Comparison of ENCODE assay signal across 1 cellular context in the genomic region with DNA sequence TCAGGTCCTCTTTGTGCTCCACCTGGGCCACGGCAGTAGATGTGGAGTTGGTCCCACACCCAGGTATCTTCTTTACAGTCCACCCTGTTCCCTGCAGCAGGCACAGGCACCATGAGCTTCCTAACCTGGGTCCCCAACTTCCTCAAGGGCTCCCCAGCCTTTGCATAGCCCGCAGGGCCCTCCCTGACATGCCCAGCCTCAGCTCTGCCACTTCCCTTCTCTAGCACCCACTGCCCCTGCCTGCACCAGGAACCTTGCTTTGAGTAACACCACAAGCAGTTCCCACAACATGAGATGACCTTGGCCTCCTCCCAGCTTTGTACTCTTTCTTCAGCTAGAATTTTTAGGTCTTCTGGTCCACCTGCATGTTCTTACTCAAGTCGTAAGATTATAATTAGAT.
TF ChIP-seq lines count a peak whose summit lies in the region.

No MANE protein-coding gene starts in this region.

TF ChIP-seq in HepG2, 621 proteins besides CTCF, POLR2A, EP300 and RAD21 (continued from another document):
- TF ChIP-seq, protein P1, sequence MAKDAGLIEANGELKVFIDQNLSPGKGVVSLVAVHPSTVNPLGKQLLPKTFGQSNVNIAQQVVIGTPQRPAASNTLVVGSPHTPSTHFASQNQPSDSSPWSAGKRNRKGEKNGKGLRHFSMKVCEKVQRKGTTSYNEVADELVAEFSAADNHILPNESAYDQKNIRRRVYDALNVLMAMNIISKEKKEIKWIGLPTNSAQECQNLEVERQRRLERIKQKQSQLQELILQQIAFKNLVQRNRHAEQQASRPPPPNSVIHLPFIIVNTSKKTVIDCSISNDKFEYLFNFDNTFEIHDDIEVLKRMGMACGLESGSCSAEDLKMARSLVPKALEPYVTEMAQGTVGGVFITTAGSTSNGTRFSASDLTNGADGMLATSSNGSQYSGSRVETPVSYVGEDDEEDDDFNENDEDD (CRISPR knock-in tag; IDR thresholded peaks at IDR 0.05; ENCODE audit: borderline replicate concordance), result no peak
- TF ChIP-seq SP5 (CRISPR knock-in tag; IDR thresholded peaks at IDR 0.05; ENCODE audit: borderline replicate concordance, low read depth) (no peak), ATF7-NPFF (CRISPR knock-in tag; IDR thresholded peaks at IDR 0.05; ENCODE audit: low read depth) (no peak), ZNF33A (CRISPR knock-in tag; IDR thresholded peaks at IDR 0.05; ENCODE audit: borderline replicate concordance) (no peak), THAP8 (CRISPR knock-in tag; IDR thresholded peaks at IDR 0.05; ENCODE audit: borderline replicate concordance) (no peak), MAFF (IDR thresholded peaks at IDR 0.05; ENCODE audit: low read depth, low read length) (no peak)
- TF ChIP-seq, protein P2, sequence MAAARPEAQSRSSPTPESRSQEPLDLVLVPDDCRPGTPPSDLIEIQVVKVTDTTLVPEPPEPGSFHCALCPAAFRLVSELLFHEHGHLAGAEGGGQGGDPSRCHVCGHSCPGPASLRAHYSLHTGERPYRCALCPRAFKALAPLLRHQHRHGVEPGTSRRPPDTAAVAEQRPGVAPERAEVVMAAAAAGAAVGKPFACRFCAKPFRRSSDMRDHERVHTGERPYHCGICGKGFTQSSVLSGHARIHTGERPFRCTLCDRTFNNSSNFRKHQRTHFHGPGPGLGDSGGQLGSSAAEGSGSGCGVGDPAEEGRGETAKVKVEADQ (CRISPR knock-in tag; IDR thresholded peaks at IDR 0.05; ENCODE audit: borderline replicate concordance), result no peak
- TF ChIP-seq, protein P3, sequence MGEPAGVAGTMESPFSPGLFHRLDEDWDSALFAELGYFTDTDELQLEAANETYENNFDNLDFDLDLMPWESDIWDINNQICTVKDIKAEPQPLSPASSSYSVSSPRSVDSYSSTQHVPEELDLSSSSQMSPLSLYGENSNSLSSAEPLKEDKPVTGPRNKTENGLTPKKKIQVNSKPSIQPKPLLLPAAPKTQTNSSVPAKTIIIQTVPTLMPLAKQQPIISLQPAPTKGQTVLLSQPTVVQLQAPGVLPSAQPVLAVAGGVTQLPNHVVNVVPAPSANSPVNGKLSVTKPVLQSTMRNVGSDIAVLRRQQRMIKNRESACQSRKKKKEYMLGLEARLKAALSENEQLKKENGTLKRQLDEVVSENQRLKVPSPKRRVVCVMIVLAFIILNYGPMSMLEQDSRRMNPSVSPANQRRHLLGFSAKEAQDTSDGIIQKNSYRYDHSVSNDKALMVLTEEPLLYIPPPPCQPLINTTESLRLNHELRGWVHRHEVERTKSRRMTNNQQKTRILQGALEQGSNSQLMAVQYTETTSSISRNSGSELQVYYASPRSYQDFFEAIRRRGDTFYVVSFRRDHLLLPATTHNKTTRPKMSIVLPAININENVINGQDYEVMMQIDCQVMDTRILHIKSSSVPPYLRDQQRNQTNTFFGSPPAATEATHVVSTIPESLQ (CRISPR knock-in tag; conservative IDR thresholded peaks at IDR 0.05), result no peak
